8 cellular contexts compared by ENCODE assay signal in the genomic region with DNA sequence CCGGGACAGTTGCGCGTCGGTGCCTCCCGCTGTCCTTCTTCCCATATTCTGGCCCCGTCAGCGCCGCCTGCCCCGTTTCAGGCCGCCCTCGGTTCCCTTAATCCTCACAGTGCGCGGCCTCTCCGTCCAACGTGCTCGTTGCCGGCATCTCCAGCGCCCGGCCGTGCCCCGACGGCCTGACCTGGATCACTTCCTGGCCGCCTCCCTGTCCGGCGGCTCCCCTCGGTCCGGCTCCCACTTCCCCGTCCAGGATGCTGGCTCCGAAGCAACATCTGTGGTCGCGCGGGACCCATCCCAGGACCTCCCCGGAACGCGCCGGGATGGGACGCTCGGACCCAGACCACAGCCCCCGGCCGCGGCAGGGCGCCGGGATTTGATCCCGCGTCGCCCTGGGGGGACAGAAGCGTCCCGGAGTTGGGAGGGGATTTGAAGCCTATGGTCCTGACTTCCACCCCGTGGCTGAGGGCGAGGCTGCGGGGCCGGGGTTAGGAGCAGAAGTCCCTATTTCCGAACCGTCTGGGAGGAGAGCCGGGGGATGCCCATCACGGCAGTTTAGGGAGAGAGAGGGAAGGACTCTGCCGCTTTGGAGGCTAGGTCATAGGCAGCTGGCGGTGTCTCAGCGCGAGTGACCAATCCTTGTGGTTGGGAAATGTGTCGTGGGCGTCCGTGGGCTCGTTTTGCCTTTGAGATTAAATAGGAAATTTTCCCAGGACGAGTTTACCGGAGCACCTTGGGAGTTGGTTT. TPM values are rescaled to one million over a fixed set of nuclear protein-coding genes. Genes with fewer than 3 reads are reported as not detected.
DNase-seq lines count a peak whose midpoint lies in the region; ATAC-seq and TF ChIP-seq lines count a peak whose summit lies in the region.

No MANE protein-coding gene starts in this region.

- H3K4me1 ChIP-seq in body of pancreas, result peaks cover 19% of the 10 kb centered on the region
- peaks cover 0 to 23% (median 14%) of the 10 kb centered on the region in 5 donors for H3K4me1 ChIP-seq in subcutaneous abdominal adipose tissue (ENCODE audit: control insufficient read depth in 5 of 5, insufficient read depth in 5 of 5, low read length in 5 of 5)

- DNase-seq in GM03348 (ENCODE audit: low spot score) (peak; percentile 37), body of pancreas (peak; percentile 26 to 41 (median 38)), superior temporal gyrus (ENCODE audit: extremely low spot score) (no peak), NCI-H2107 (lab: John Stamatoyannopoulos, UW) (no peak)
- DNase-seq in Jurkat, Clone E6-1 (ENCODE audit: low read depth, low spot score), result no peak

- peak overlapping the region; percentile 56 to 94 (median 80) for H3K9ac ChIP-seq in subcutaneous abdominal adipose tissue (ENCODE audit: low read length in 5 of 5)

- no peak for TF ChIP-seq POLR2A in body of pancreas (IDR thresholded peaks at IDR 0.05)

- peak overlapping the region; percentile 81 for H3K4me3 ChIP-seq in Jurkat, Clone E6-1 (ENCODE audit: low read length)
- H3K4me3 ChIP-seq in body of pancreas, result peak overlapping the region; percentile 93 to 99
- peak overlapping the region; percentile 66 to 89 (median 87) for H3K4me3 ChIP-seq in subcutaneous abdominal adipose tissue (ENCODE audit: low read depth in 1 of 5, low read length in 5 of 5)

- no peaks in the 10 kb centered on the region for H3K9me3 ChIP-seq in body of pancreas
- H3K9me3 ChIP-seq in subcutaneous abdominal adipose tissue (ENCODE audit: control insufficient read depth in 5 of 5, low read length in 5 of 5), result no peaks in the 10 kb centered on the region

- intact Hi-C loops in body of pancreas (cut with DNase I), result no loop called here

- H3K27me3 ChIP-seq in body of pancreas, result no peaks in the 10 kb centered on the region
- H3K27me3 ChIP-seq in layer of hippocampus (ENCODE audit: control insufficient read depth, insufficient read depth, low read length), result no peaks in the 10 kb centered on the region
- no peaks in the 10 kb centered on the region for H3K27me3 ChIP-seq in subcutaneous abdominal adipose tissue (ENCODE audit: control insufficient read depth in 5 of 5, insufficient read depth in 4 of 5, low read length in 5 of 5)

- H3K27ac ChIP-seq in body of pancreas (peak overlapping the region; percentile 84 to 100 (median 94)), layer of hippocampus (ENCODE audit: low read depth, low read length) (peak overlapping the region; percentile 92), subcutaneous abdominal adipose tissue (ENCODE audit: low read depth, low read length) (peak overlapping the region; percentile 93)

- ATAC-seq in GM21526 (IDR thresholded peaks at IDR 0.05; ENCODE audit: low FRiP score, unreplicated experiment) (peak; percentile 13), body of pancreas (peak; percentile 41)

- WGBS in body of pancreas, 2 donors, result 1 to 4% methylated on average over 31 to 66 of the region's 66 CpGs

- TF ChIP-seq CTCF in body of pancreas (IDR thresholded peaks at IDR 0.05), result no peak

- no peaks in the 10 kb centered on the region for H3K36me3 ChIP-seq in body of pancreas (replicated peaks in 1 of 2; ENCODE audit: insufficient read depth in 1 of 2, low read depth in 2 of 2)
- no peaks in the 10 kb centered on the region for H3K36me3 ChIP-seq in subcutaneous abdominal adipose tissue (ENCODE audit: control insufficient read depth in 5 of 5, insufficient read depth in 5 of 5, low read length in 5 of 5)

RNA-seq across cellular contexts. Expression of gene KCTD7, which starts 53.8 kb away (rescaled TPM):
- 9.6 TPM for polyA plus RNA-seq in Jurkat, Clone E6-1 (2012; ENCODE audit: insufficient read depth, insufficient read length)
- total RNA-seq in body of pancreas, result 10 to 100 TPM in 1 of 2 donors, 1 to 10 TPM in 1; 5.7 to 16.5 TPM

RNA-seq across cellular contexts. Expression of gene RABGEF1, which starts 58.0 kb away (rescaled TPM):
- 22.6 TPM for polyA plus RNA-seq in Jurkat, Clone E6-1 (2012; ENCODE audit: insufficient read depth, insufficient read length)
- total RNA-seq in body of pancreas, result 10 to 100 TPM; 21.8 to 28.3 TPM

Comparison
In these comparisons a context has a peak if more than half of its experiments do, and no peak if none do; other contexts are left out.
1. DNase-seq: peak in GM03348 (single experiment) and body of pancreas (4 of 4); none in Jurkat, Clone E6-1 (single experiment), superior temporal gyrus (single experiment) and NCI-H2107 (single experiment).
2. Peak in every context shown above with its lines, with median percentiles within 50 percentile points of each other: H3K4me3 ChIP-seq and H3K27ac ChIP-seq.